Comparison of ENCODE assay signal across 8 cellular contexts in genomic region chr9:127611796-127612790, GRCh38. TPM values are rescaled to one million over a fixed set of nuclear protein-coding genes. Genes with fewer than 3 reads are reported as not detected.
DNase-seq lines count a peak whose midpoint lies in the region; ATAC-seq and TF ChIP-seq lines count a peak whose summit lies in the region.

Gene STXBP1 (plus strand): TSS chr9:127612277. CDS start chr9:127612404, 127 bp downstream.

- TF ChIP-seq CTCF in chondrocyte (IDR thresholded peaks at IDR 0.05) = peak; percentile 68

- DNase-seq in NCI-H446 (lab: John Stamatoyannopoulos, UW) (peak; percentile 19 to 84), chondrocyte (ENCODE audit: low spot score) (peak; percentile 92), kidney tubule cell (ENCODE audit: low spot score) (peak; percentile 87)
- DNase-seq in activated CD4-positive, alpha-beta T cell treated with anti-CD3 and anti-CD28 coated beads for 24 hours (ENCODE audit: low read depth in 2 of 2) = peak; percentile 82 to 84
- peak; percentile 71 to 80 for DNase-seq in stimulated activated CD4-positive, alpha-beta T cell treated with anti-CD3 and anti-CD28 coated beads, Interleukin-1b, Interleukin-23, amount 100 ng/mL, for 1 hour (ENCODE audit: low read depth in 2 of 2)

- H3K4me3 Mint-ChIP-seq in chondrocyte (ENCODE audit: unreplicated experiment) = peak within 1 kb of the TSS; percentile 98

- H3K27ac ChIP-seq in ACC112 (ENCODE audit: low read depth, low read length) = peak within 1 kb of the TSS; percentile 38; the same call in 1 of the 2 replicates

- ATAC-seq in GM18868 (IDR thresholded peaks at IDR 0.05; ENCODE audit: unreplicated experiment) = peak; percentile 90
- ATAC-seq in HG03139 (IDR thresholded peaks at IDR 0.05; ENCODE audit: unreplicated experiment) = peak; percentile 71

- H3K36me3 ChIP-seq in ACC112 (ENCODE audit: insufficient read depth, low read length) = no peaks in the 10 kb centered on the region

- peak within 1 kb of the TSS; percentile 92 for H3K27ac Mint-ChIP-seq in chondrocyte (ENCODE audit: unreplicated experiment)

- H3K4me3 ChIP-seq in ACC112 (ENCODE audit: low read depth, low read length) = peak within 1 kb of the TSS; percentile 94

- no peaks in the 10 kb centered on the region for H3K27me3 ChIP-seq in ACC112 (ENCODE audit: insufficient read depth, low read length)

- peaks cover 30% of the 10 kb centered on the region for H3K4me1 ChIP-seq in ACC112 (ENCODE audit: control insufficient read depth, insufficient read depth, low read length, unreplicated experiment)

- H3K4me1 Mint-ChIP-seq in chondrocyte (ENCODE audit: low read depth) = peaks cover 28% of the 10 kb centered on the region

- peaks cover 3% of the 10 kb centered on the region for H3K36me3 Mint-ChIP-seq in chondrocyte (ENCODE audit: low read depth)

- peaks cover 9% of the 10 kb centered on the region for H3K27me3 Mint-ChIP-seq in chondrocyte (ENCODE audit: low read depth)

- no peaks in the 10 kb centered on the region for H3K9me3 Mint-ChIP-seq in chondrocyte (ENCODE audit: low read depth)

- H3K79me2 ChIP-seq in ACC112 (ENCODE audit: control insufficient read depth, insufficient read depth, low read length, unreplicated experiment) = peaks cover 25% of the 10 kb centered on the region

- H2AFZ ChIP-seq in ACC112 (ENCODE audit: low read length, unreplicated experiment) = peak within 1 kb of the TSS; percentile 81

RNA-seq across cellular contexts. Expression of gene STXBP1, which starts in this region (rescaled TPM):
- total RNA-seq in chondrocyte = 40.7 to 45.3 TPM (median 41.6 TPM) in 3 replicates

Comparison
In these comparisons a context has a peak if more than half of its experiments do, and no peak if none do; other contexts are left out.
1. Peak in every context shown above with its lines: DNase-seq, ATAC-seq, H3K4me3 ChIP-seq and H3K27ac ChIP-seq.